ENCODE assay signal across 20 cellular contexts in the genomic region with DNA sequence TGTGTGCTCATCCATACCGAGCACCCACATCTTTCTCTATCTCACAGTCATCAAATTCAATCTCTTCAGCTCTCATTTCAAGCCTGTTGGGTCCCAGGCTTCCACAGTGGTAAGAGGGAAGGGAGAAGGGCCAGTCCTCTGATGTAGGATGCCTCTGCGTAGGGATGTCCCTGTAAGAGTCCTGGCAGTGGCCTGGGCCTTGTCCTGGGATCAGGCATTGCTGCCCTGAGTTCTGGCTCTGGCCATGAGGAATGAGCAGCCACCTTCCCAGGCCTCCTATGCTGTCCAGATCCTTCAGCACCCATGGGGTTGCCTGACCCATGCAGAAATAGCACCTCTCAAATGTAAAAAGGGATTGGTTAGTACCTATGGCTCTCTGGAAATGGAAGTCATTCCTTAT.
"Had no signal": no experiment of that assay in that cellular context is flagged by ENCODE, and none has a peak within 500 bp of the region (broad histone marks: within the 10 kb centered on the region; RNA-seq: fewer than 3 reads in every experiment).

No MANE protein-coding gene starts in this region.

- DNase-seq: activated CD4-positive, alpha-beta T cell treated with anti-CD3 and anti-CD28 coated beads for 1 hour; activated CD4-positive, alpha-beta T cell treated with anti-CD3 and anti-CD28 coated beads, Interleukin-2, amount 50 U/mL, for 1 hour; activated CD8-positive, alpha-beta memory T cell treated with anti-CD3 and anti-CD28 coated beads, Interleukin-2, amount 10 ng/mL, durations not matched to agents 7 days and 5 days; activated CD8-positive, alpha-beta T cell treated with anti-CD3 and anti-CD28 coated beads, Interleukin-2, amount 10 ng/mL, durations not matched to agents 7 days and 5 days; activated naive CD4-positive, alpha-beta T cell; activated T-cell treated with anti-CD3 and anti-CD28 coated beads, Interleukin-2, amount 50 U/mL, for 48 hours; central memory CD4-positive, alpha-beta T cell; endodermal cell; foreskin keratinocyte; heart right ventricle; pancreas; psoas muscle; stimulated activated naive CD4-positive, alpha-beta T cell treated with Interleukin-2 at 50 U/mL for 16 hours; T-helper 2 cell; upper lobe of left lung had no signal

- H3K27ac ChIP-seq: breast epithelium, foreskin keratinocyte, pancreas, psoas muscle, upper lobe of left lung had no signal

- H3K36me3 ChIP-seq: breast epithelium, heart right ventricle, pancreas, upper lobe of left lung had no signal

- H3K4me3 ChIP-seq: breast epithelium, heart right ventricle, pancreas, psoas muscle, upper lobe of left lung had no signal

- ATAC-seq: activated CD8-positive, alpha-beta memory T cell treated with anti-CD3 and anti-CD28 coated beads, Interleukin-2, amount 10 ng/mL, durations not matched to agents 7 days and 5 days; activated CD8-positive, alpha-beta T cell treated with anti-CD3 and anti-CD28 coated beads, Interleukin-2, amount 10 ng/mL, durations not matched to agents 7 days and 5 days; activated naive CD4-positive, alpha-beta T cell treated with anti-CD3 and anti-CD28 coated beads, Interleukin-2, amount 50 U/mL, for 72 hours; esophagus mucosa; foreskin keratinocyte; left lobe of liver; pancreas; psoas muscle had no signal

- H3K9me3 Mint-ChIP-seq: activated naive CD4-positive, alpha-beta T cell treated with anti-CD3 and anti-CD28 coated beads, Interleukin-2, amount 50 U/mL, for 72 hours; endodermal cell; nephron had no signal

- H3K4me1 Mint-ChIP-seq: activated CD8-positive, alpha-beta memory T cell treated with anti-CD3 and anti-CD28 coated beads, Interleukin-2, amount 10 ng/mL, durations not matched to agents 7 days and 5 days had no signal

- H3K27me3 ChIP-seq: breast epithelium, foreskin keratinocyte, heart right ventricle, pancreas, upper lobe of left lung had no signal

- H3K27ac Mint-ChIP-seq: activated CD8-positive, alpha-beta memory T cell treated with anti-CD3 and anti-CD28 coated beads, Interleukin-2, amount 10 ng/mL, durations not matched to agents 7 days and 5 days; activated CD8-positive, alpha-beta T cell treated with anti-CD3 and anti-CD28 coated beads, Interleukin-2, amount 10 ng/mL, durations not matched to agents 7 days and 5 days; activated naive CD4-positive, alpha-beta T cell treated with anti-CD3 and anti-CD28 coated beads, Interleukin-2, amount 50 U/mL, for 72 hours; endodermal cell; nephron had no signal

- H3K9me3 ChIP-seq: breast epithelium, heart right ventricle, pancreas, psoas muscle, upper lobe of left lung had no signal

- H3K4me3 Mint-ChIP-seq: activated CD8-positive, alpha-beta memory T cell treated with anti-CD3 and anti-CD28 coated beads, Interleukin-2, amount 10 ng/mL, durations not matched to agents 7 days and 5 days; activated CD8-positive, alpha-beta T cell treated with anti-CD3 and anti-CD28 coated beads, Interleukin-2, amount 10 ng/mL, durations not matched to agents 7 days and 5 days; endodermal cell; nephron had no signal

- H3K4me1 ChIP-seq: breast epithelium, foreskin keratinocyte, psoas muscle had no signal
